In the genomic region with DNA sequence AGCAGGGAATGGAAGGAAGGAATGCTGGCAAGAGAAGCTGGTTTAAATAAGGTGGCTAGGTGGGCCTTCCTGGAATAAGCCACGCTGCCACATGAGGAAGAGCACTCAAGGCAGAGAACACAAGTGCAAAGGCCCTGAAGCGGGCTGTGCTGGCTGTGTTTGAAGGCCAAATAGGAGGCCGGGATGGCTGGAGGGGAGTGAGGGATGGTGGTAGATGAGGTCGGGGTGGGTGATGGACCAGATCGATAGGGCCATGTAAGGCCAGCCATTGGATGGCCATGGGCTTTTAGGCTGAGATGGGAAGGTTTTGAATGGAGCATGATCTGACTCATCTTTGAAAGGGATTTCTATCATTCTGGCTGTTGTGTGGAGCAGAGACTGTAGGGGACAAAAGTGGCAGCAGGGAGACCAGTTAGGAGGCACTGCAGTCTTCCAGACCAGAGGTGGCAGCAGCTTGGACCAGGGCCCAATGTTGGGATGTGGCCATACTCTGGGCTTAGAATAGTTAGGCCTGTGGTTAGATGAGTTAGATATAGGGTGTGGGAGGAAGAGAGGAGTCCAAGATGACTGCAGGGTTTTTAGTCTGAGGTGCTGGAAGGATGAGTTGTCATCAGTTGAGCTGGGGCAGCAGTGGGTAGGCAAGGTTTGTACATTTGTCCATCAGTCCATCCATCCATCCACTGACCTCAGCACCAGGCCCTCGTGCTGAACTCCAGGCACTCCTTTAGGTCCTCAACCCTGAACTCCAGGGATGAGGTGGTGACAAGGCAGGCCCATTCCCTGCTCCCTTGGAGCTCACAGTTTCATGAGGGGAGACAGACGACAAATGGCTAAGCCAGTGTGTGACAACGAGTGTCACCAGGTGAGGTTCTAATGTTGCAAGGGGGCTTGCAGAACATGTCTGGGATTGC, we compare ENCODE assay signal across 15 cellular contexts. TPM values are rescaled to one million over a fixed set of nuclear protein-coding genes. Genes with fewer than 3 reads are reported as not detected.
A peak's percentile ranks its signal among the peaks of the same experiment; 100 is the strongest.
DNase-seq lines count a peak whose midpoint lies in the region; FAIRE-seq and TF ChIP-seq lines count a peak whose summit lies in the region.
"Had no signal": no experiment of that assay in that cellular context is flagged by ENCODE, and none has a peak within 500 bp of the region (broad histone marks: within the 10 kb centered on the region; RNA-seq: fewer than 3 reads in every experiment).

No MANE protein-coding gene starts in this region.

- H3K14ac ChIP-seq in H1 (ENCODE audit: insufficient read length) (no peak overlapping the region), mesenchymal stem cell (ENCODE audit: low read length in 2 of 2) (no peak overlapping the region)

- WGBS in H1 (ENCODE audit: extremely low coverage in 1 of 2, insufficient coverage in 1 of 2, insufficient read length in 1 of 2, insufficient replicate concordance in 2 of 2, low coverage in 1 of 2, low lambda C conversion rate in 2 of 2, missing lambda C conversion rate in 1 of 2), 2 experiments, result 82% methylated on average over 8 of the region's 8 CpGs; no CpG with 5 or more reads in 1 of the 2 experiments
- WGBS in mesenchymal stem cell, result 89% methylated on average over 8 of the region's 8 CpGs

- H3K27me3 ChIP-seq in H1 (replicated peaks in 1 of 4; ENCODE audit: control insufficient read depth in 3 of 4, extremely low read depth in 1 of 4, insufficient read depth in 3 of 4, low read length in 3 of 4), result no peaks in the 10 kb centered on the region
- H3K27me3 ChIP-seq in mesenchymal stem cell (ENCODE audit: control insufficient read depth in 1 of 2, insufficient read depth in 1 of 2, low read length in 2 of 2), result no peaks in the 10 kb centered on the region
- H3K27me3 ChIP-seq: BLaER1, body of pancreas, foreskin keratinocyte had no signal

- no peak overlapping the region for H3K23ac ChIP-seq in H1 (ENCODE audit: insufficient read length)
- no peak overlapping the region for H3K23ac ChIP-seq in mesenchymal stem cell (ENCODE audit: low read length in 2 of 2)

- H3K9me3 ChIP-seq in H1 (ENCODE audit: insufficient read depth in 2 of 2, low read depth in 1 of 2, low read length in 1 of 2) (no peaks in the 10 kb centered on the region), mesenchymal stem cell (ENCODE audit: control insufficient read depth, low read length) (no peaks in the 10 kb centered on the region)
- H3K9me3 ChIP-seq: BLaER1, body of pancreas had no signal

- H3K23me2 ChIP-seq in H1 (ENCODE audit: low read depth, low read length), result no peaks in the 10 kb centered on the region

- TF ChIP-seq CTCF in H1 (IDR thresholded peaks at IDR 0.05; ENCODE audit: control extremely low read depth in 1 of 3, insufficient read depth in 1 of 3, low read depth in 1 of 3, low read length in 3 of 3), result no peak; a peak in 1 of 4 replicates

- H3K79me2 ChIP-seq in H1 (ENCODE audit: control insufficient read depth in 1 of 2, insufficient read depth in 2 of 2, low read length in 2 of 2), result no peaks in the 10 kb centered on the region

- H3K18ac ChIP-seq in H1 (ENCODE audit: extremely low read depth, low read length), result no peak overlapping the region
- no peak overlapping the region for H3K18ac ChIP-seq in mesenchymal stem cell (ENCODE audit: low read depth in 1 of 2, low read length in 2 of 2)

- no peak overlapping the region for H4K8ac ChIP-seq in H1 (ENCODE audit: extremely low read depth, insufficient read depth, low read length)
- no peak overlapping the region for H4K8ac ChIP-seq in mesenchymal stem cell (ENCODE audit: low read length)

- H4K91ac ChIP-seq in H1 (replicated peaks; ENCODE audit: insufficient read length, low read length), result no peak overlapping the region
- H4K91ac ChIP-seq in mesenchymal stem cell (ENCODE audit: low read length), result no peak overlapping the region

- H3K4ac ChIP-seq in H1 (replicated peaks; ENCODE audit: insufficient read length, low read depth, low read length), result no peak overlapping the region
- no peak overlapping the region for H3K4ac ChIP-seq in mesenchymal stem cell (ENCODE audit: low read depth in 1 of 2, low read length in 2 of 2)

- H3K4me2 ChIP-seq in H1 (ENCODE audit: insufficient read depth in 1 of 2, low read depth in 2 of 2, low read length in 2 of 2) (no peak overlapping the region), mesenchymal stem cell (ENCODE audit: low read length, poor library complexity, severe bottlenecking) (no peak overlapping the region)
- H3K4me2 ChIP-seq: BLaER1, KMS-11 had no signal

- no peak for FAIRE-seq in H1 (lab: Jason Lieb, UNC)

- peaks cover 0 to 3% (median 0%) of the 10 kb centered on the region in 4 experiments; a peak in 2 of 7 replicates for H3K4me1 ChIP-seq in H1 (replicated peaks in 1 of 4; ENCODE audit: control insufficient read depth in 3 of 4, insufficient read depth in 4 of 4, low read length in 3 of 4)
- H3K4me1 ChIP-seq in mesenchymal stem cell (ENCODE audit: control insufficient read depth, insufficient read depth, low read depth, low read length), result peaks cover 33% of the 10 kb centered on the region

- no peak for TF ChIP-seq RAD21 in H1 (IDR thresholded peaks at IDR 0.05 in 1 of 2, conservative IDR thresholded peaks at IDR 0.05 in 1 of 2; ENCODE audit: low read depth in 2 of 2, low read length in 2 of 2)

- CTCF ChIA-PET in H1 (lab: Charles Lee; ENCODE audit: partially characterized antibody) (interaction anchor here (1.0 to 5.1 kb wide), 15 partner anchors 8 to 88 kb away, joined by 3 to 38 read pairs (median 4); a partner anchor contains a TSS), HEK293T (lab: Yijun Ruan, JAX) (interaction anchor here (1.1 kb wide), 1 partner anchor 79 kb away, joined by 3 read pairs; no protein-coding TSS in a partner anchor)

- DNase-seq in Daoy (ENCODE audit: low read depth), result peak; percentile 34
- peak; percentile 87 for DNase-seq in OCI-M1 (lab: John Stamatoyannopoulos, UW)
- DNase-seq in H1 (ENCODE audit: low read depth in 1 of 2, low spot score in 2 of 2), result no peak
- no peak for DNase-seq in mesenchymal stem cell
- DNase-seq in NCI-H2196 (lab: John Stamatoyannopoulos, UW; ENCODE audit: unreplicated experiment), result no peak
- no peak for DNase-seq in HEK293T (ENCODE audit: extremely low spot score)
- no peak for DNase-seq in NOMO-1 treated with DMSO at 0.1 percent for 48 hours (lab: John Stamatoyannopoulos, UW; ENCODE audit: unreplicated experiment)
- DNase-seq in NCI-H446 (lab: John Stamatoyannopoulos, UW), result no peak
- DNase-seq: body of pancreas; NCI-H526; stimulated activated CD4-positive, alpha-beta T cell treated with anti-CD3 and anti-CD28 coated beads, Interleukin-12 subunit alpha, Interleukin-12 subunit beta, amount 100 ng/mL, for 4 hours; T-helper 2 cell had no signal

- no peak for TF ChIP-seq POLR2A in H1 (IDR thresholded peaks at IDR 0.05; ENCODE audit: control extremely low read depth in 1 of 2, low read depth in 2 of 2, low read length in 2 of 2)

- H2BK20ac ChIP-seq in H1 (ENCODE audit: low read length), result no peak overlapping the region

- H2BK120ac ChIP-seq in H1 (replicated peaks; ENCODE audit: low read depth, low read length) (no peak overlapping the region), mesenchymal stem cell (ENCODE audit: low read depth, low read length) (no peak overlapping the region)

- no peak overlapping the region for H3K27ac ChIP-seq in H1 (ENCODE audit: low read depth, low read length)
- H3K27ac ChIP-seq in mesenchymal stem cell (ENCODE audit: low read length, poor library complexity, severe bottlenecking), result no peak overlapping the region
- H3K27ac ChIP-seq: BLaER1, body of pancreas, foreskin keratinocyte, KMS-11 had no signal

- no peak overlapping the region for H3K4me3 ChIP-seq in H1 (ENCODE audit: extremely low read depth in 1 of 4, insufficient read depth in 2 of 4, low read depth in 3 of 4, low read length in 4 of 4)
- H3K4me3 ChIP-seq in mesenchymal stem cell (ENCODE audit: insufficient read depth in 1 of 2, low read depth in 1 of 2, low read length in 2 of 2), result no peak overlapping the region
- H3K4me3 ChIP-seq: BLaER1, body of pancreas had no signal

- H3K36me3 ChIP-seq in H1 (ENCODE audit: control insufficient read depth in 2 of 4, insufficient read depth in 4 of 4, low read length in 3 of 4), result peaks cover 14 to 66% (median 45%) of the 10 kb centered on the region in 4 experiments
- H3K36me3 ChIP-seq in mesenchymal stem cell (ENCODE audit: control insufficient read depth in 1 of 2, insufficient read depth in 2 of 2, low read depth in 1 of 2, low read length in 2 of 2), result peaks cover 78 to 98% of the 10 kb centered on the region in 2 experiments

- H3K9ac ChIP-seq in H1 (replicated peaks in 1 of 4; ENCODE audit: extremely low read depth in 1 of 4, low read depth in 3 of 4, low read length in 3 of 4) (no peak overlapping the region), mesenchymal stem cell (ENCODE audit: low read length) (peak overlapping the region; percentile 6)
- H3K9ac ChIP-seq: BLaER1, KMS-11 had no signal

- H2AK5ac ChIP-seq in H1 (ENCODE audit: low read depth, low read length), result no peak overlapping the region
- H2AK5ac ChIP-seq in mesenchymal stem cell (ENCODE audit: low read length, severe bottlenecking), result no peak overlapping the region

- H2BK15ac ChIP-seq in H1 (ENCODE audit: low read length) (no peak overlapping the region), mesenchymal stem cell (ENCODE audit: low read depth, poor library complexity, severe bottlenecking) (no peak overlapping the region)

- POLR2A ChIA-PET in H1 (lab: Charles Lee; ENCODE audit: partially characterized antibody), result interaction anchor here (0.6 to 1.5 kb wide), 6 partner anchors 13 to 89 kb away, joined by 3 to 5 read pairs (median 3); no protein-coding TSS in a partner anchor
- POLR2A ChIA-PET in HEK293T (lab: Yijun Ruan, JAX), result no interaction called here

- no peak for TF ChIP-seq EP300 in H1 (IDR thresholded peaks at IDR 0.05; ENCODE audit: borderline replicate concordance in 1 of 2, low read depth in 2 of 2, low read length in 2 of 2)

- no peak overlapping the region for H3K56ac ChIP-seq in H1 (replicated peaks; ENCODE audit: insufficient read length, low read depth, low read length)

- peaks cover 1 to 6% of the 10 kb centered on the region in 2 experiments for H4K20me1 ChIP-seq in H1 (replicated peaks in 1 of 2; ENCODE audit: control insufficient read depth in 1 of 2, insufficient read depth in 2 of 2, low read length in 2 of 2)
- H4K20me1 ChIP-seq: BLaER1 had no signal

- H4K5ac ChIP-seq in H1 (ENCODE audit: insufficient read length, low read depth, low read length), result no peak overlapping the region

- H2BK12ac ChIP-seq in H1 (ENCODE audit: low read depth, low read length) (no peak overlapping the region), mesenchymal stem cell (ENCODE audit: low read length in 2 of 2) (no peak overlapping the region)

- H2AFZ ChIP-seq in H1 (ENCODE audit: low read length) (no peak overlapping the region), mesenchymal stem cell (ENCODE audit: low read depth, low read length) (no peak overlapping the region)

- no peaks in the 10 kb centered on the region for H3K79me1 ChIP-seq in H1 (ENCODE audit: low read depth, low read length)
- H3K79me1 ChIP-seq in mesenchymal stem cell (replicated peaks; ENCODE audit: low read length, poor library complexity, severe bottlenecking), result peaks cover 49% of the 10 kb centered on the region

- H2BK5ac ChIP-seq in H1 (ENCODE audit: low read depth, low read length) (peak overlapping the region; percentile 66; the same call in 1 of the 2 replicates), mesenchymal stem cell (ENCODE audit: low read depth, low read length, poor library complexity, severe bottlenecking) (no peak overlapping the region)

RNA-seq across cellular contexts. Expression of a gene that starts 30.3 kb away (rescaled TPM):
- 16.1 and 34.7 TPM in 2 replicates for total RNA-seq in Daoy (2014; rRNA removed; shearing (Covaris generic))
- 70.1 and 72.0 TPM in 2 replicates for total RNA-seq in H1 (2021; fragmentation: NEBNext Ultra II Directional; extraction: Animal tissue kit (Norgen Biotek cat#: 25700))
- 27.0 and 37.7 TPM in 2 replicates for polyA plus RNA-seq in H1 (2011; rRNA removed)
- polyA plus RNA-seq in H1 (2011; cell fraction: cytosol; rRNA removed), result 21.2 TPM
- 50.8 TPM for polyA plus RNA-seq in H1 (2011; cell fraction: nucleus; rRNA removed)
- 28.7 to 34.5 TPM (median 31.7 TPM) in 4 replicates for polyA plus RNA-seq in H1 (2012, experiment 1 of 2)
- 30.3 TPM for polyA plus RNA-seq in H1 (2012, experiment 2 of 2)
- 30.1 TPM for polyA plus RNA-seq in H1 (2013, experiment 1 of 2)
- 32.9 TPM for polyA plus RNA-seq in H1 (2013, experiment 2 of 2)
- polyA minus RNA-seq in H1 (2011; rRNA and poly(A)+ RNA removed), result 41.4 and 47.8 TPM in 2 replicates
- 32.1 TPM for polyA minus RNA-seq in H1 (2011; cell fraction: cytosol; rRNA and poly(A)+ RNA removed)
- 37.9 TPM for polyA minus RNA-seq in H1 (2011; cell fraction: nucleus; rRNA and poly(A)+ RNA removed)
- polyA plus RNA-seq in mesenchymal stem cell (2013, experiment 1 of 2), result 64.3 TPM
- 64.6 TPM for polyA plus RNA-seq in mesenchymal stem cell (2013, experiment 2 of 2)

Comparison
In these comparisons a context has a peak if more than half of its experiments do, and no peak if none do; other contexts are left out.
1. DNase-seq: peak in Daoy (single experiment) and OCI-M1 (single experiment); none in H1 (0 of 2), mesenchymal stem cell (single experiment), NCI-H2196 (single experiment), HEK293T (single experiment), NOMO-1 treated with DMSO at 0.1 percent for 48 hours (single experiment) and NCI-H446 (0 of 2).